ENCODE assay signal across 8 cellular contexts in the genomic region with DNA sequence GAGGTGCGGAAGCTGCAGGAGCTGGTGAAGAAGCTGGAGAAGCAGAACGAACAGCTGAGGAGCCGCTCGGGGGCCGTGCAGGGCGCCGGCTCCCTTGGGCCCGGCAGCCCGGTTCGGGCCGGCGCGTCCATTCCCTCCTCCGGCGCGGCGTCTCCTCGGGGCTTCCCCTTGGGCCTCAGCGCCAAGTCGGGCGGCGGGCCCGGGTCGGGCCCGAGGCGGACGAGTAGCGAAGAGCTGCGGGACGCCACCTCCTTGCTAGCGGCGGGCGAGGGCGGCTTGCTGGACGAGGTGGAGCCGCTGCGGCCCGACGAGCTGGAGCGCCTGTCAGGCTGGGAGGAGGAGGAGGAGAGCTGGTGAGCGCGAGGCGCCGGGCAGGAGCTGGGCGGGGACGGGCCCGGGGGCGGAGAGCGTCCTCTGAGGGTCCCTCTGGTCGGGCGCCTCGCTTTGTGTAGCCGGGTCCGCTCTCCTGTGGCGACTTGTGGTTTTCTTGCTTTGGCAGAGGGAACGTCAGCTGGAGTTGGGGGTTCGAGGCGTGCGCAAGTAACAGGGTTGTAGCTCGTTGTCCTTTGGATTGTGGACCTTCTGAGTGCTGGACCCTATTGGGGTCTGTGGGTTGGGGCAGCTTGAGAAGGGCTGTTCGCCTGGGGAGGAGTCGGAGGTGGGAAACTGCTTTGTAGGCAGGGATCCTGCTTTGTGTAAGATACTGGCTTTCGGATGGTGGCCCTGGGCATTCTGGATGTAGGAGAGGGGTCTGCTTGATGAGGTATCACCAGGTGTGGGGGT. TPM values are rescaled to one million over a fixed set of nuclear protein-coding genes. Genes with fewer than 3 reads are reported as not detected.
A peak's percentile ranks its signal among the peaks of the same experiment; 100 is the strongest.
DNase-seq lines count a peak whose midpoint lies in the region; ATAC-seq, FAIRE-seq and TF ChIP-seq lines count a peak whose summit lies in the region.

No MANE protein-coding gene starts in this region.

- H3K4me3 ChIP-seq in Caco-2 (ENCODE audit: low read depth, low read length) (peak overlapping the region; percentile 71), HL-60 (replicated peaks; ENCODE audit: insufficient read depth, low read length) (peak overlapping the region; percentile 84), brain microvascular endothelial cell (ENCODE audit: low read depth, low read length) (peak overlapping the region; percentile 93), small intestine (ENCODE audit: low read depth in 1 of 2, low read length in 2 of 2) (peak overlapping the region; percentile 87 to 93)

- intact Hi-C loops in Caco-2 (cut with micrococcal nuclease; ENCODE audit: unreplicated experiment) = loop anchor here (1.0 to 2.0 kb wide), 3 partner anchors 13 to 73 kb away; a partner anchor contains a TSS

- CTCF ChIA-PET in Caco-2 (lab: Charles Lee) = interaction anchor here (0.6 to 1.3 kb wide), 3 partner anchors 13 to 214 kb away, joined by 3 to 5 read pairs (median 4); no protein-coding TSS in a partner anchor

- peak overlapping the region; percentile 99 for H3K4me3 Mint-ChIP-seq in Caco-2 (ENCODE audit: unreplicated experiment)
- peak overlapping the region; percentile 98 for H3K4me3 Mint-ChIP-seq in T-helper 2 cell treated with Interferon-gamma antibody and Interleukin-4, amounts not matched to agents 5 μg/mL and 100 μg/mL, for 36 hours

- H3K27me3 ChIP-seq in Caco-2 (replicated peaks; ENCODE audit: control insufficient read depth, insufficient read depth, low read length) (no peaks in the 10 kb centered on the region), HL-60 (ENCODE audit: insufficient read depth, poor library complexity, severe bottlenecking) (no peaks in the 10 kb centered on the region), brain microvascular endothelial cell (replicated peaks) (no peaks in the 10 kb centered on the region), small intestine (ENCODE audit: control insufficient read depth in 2 of 2, insufficient read depth in 2 of 2, low read length in 2 of 2) (no peaks in the 10 kb centered on the region)

- in situ Hi-C loops in brain microvascular endothelial cell (cut with HindIII; ENCODE audit: low pct_ligation_motif_present, low sequenced_read_pairs) = no loop called here

- DNase-seq in Caco-2 (peak; percentile 53 to 59), HL-60 (ENCODE audit: low read depth in 1 of 2, low spot score in 1 of 2) (peak in 1 of 2 experiments; percentile 45), brain microvascular endothelial cell (no peak), iPS-NIHi7 (ENCODE audit: extremely low spot score) (peak; percentile 52), small intestine (peak; percentile 43), DMS153 treated with DMSO at 0.1 percent for 48 hours (lab: John Stamatoyannopoulos, UW; ENCODE audit: unreplicated experiment) (no peak)
- peak; percentile 47 for DNase-seq in T-helper 2 cell treated with Interferon-gamma antibody and Interleukin-4, amounts not matched to agents 5 μg/mL and 100 μg/mL, for 36 hours (ENCODE audit: low spot score)

- H3K27ac ChIP-seq in HL-60 (replicated peaks) (peak overlapping the region; percentile 91), brain microvascular endothelial cell (peak overlapping the region; percentile 83), small intestine (ENCODE audit: low read depth in 1 of 2, low read length in 1 of 2) (peak overlapping the region; percentile 96 to 99)

- H3K27me3 Mint-ChIP-seq in Caco-2 (ENCODE audit: insufficient read depth, unreplicated experiment) = no peaks in the 10 kb centered on the region
- no peaks in the 10 kb centered on the region for H3K27me3 Mint-ChIP-seq in T-helper 2 cell treated with Interferon-gamma antibody and Interleukin-4, amounts not matched to agents 5 μg/mL and 100 μg/mL, for 36 hours (ENCODE audit: low read depth)

- H3K27ac Mint-ChIP-seq in Caco-2 (ENCODE audit: unreplicated experiment) = peak overlapping the region; percentile 95
- H3K27ac Mint-ChIP-seq in T-helper 2 cell treated with Interferon-gamma antibody and Interleukin-4, amounts not matched to agents 5 μg/mL and 100 μg/mL, for 36 hours = peak overlapping the region; percentile 96

- H3K9me3 ChIP-seq in Caco-2 = no peaks in the 10 kb centered on the region
- H3K9me3 ChIP-seq in small intestine (ENCODE audit: control insufficient read depth, low read depth) = no peaks in the 10 kb centered on the region

- peak; percentile 19 for ATAC-seq in GM21360 (IDR thresholded peaks at IDR 0.05; ENCODE audit: unreplicated experiment)

- H3K36me3 ChIP-seq in Caco-2 (ENCODE audit: control insufficient read depth, insufficient read depth, low read length) = no peaks in the 10 kb centered on the region
- H3K36me3 ChIP-seq in brain microvascular endothelial cell (replicated peaks) = no peaks in the 10 kb centered on the region
- H3K36me3 ChIP-seq in small intestine (ENCODE audit: control insufficient read depth in 2 of 2, insufficient read depth in 2 of 2, low read length in 2 of 2) = no peaks in the 10 kb centered on the region

- no peak for TF ChIP-seq CTCF in Caco-2 (IDR thresholded peaks at IDR 0.05; ENCODE audit: insufficient read depth in 1 of 2, low read depth in 1 of 2, low read length in 1 of 2, severe bottlenecking in 1 of 2, unreplicated experiment in 1 of 2)
- no peak for TF ChIP-seq CTCF in HL-60 (IDR thresholded peaks at IDR 0.05; ENCODE audit: insufficient read depth, low read length)
- no peak for TF ChIP-seq CTCF in brain microvascular endothelial cell (IDR thresholded peaks at IDR 0.05; ENCODE audit: low read depth, low read length, missing control alignments)

- no TSS peak for BruUV-seq in Caco-2 (replicated peaks; lab: Mats Ljungman, UMichigan)

- POLR2A ChIA-PET in Caco-2 (lab: Charles Lee) = interaction anchor here (0.5 to 0.7 kb wide), 7 partner anchors 28 to 783 kb away, joined by 3 to 12 read pairs (median 6); no protein-coding TSS in a partner anchor

- WGBS in small intestine, 3 donors = 0 to 1% (median 1%) methylated on average over 46 to 63 of the region's 63 CpGs

- no peak for FAIRE-seq in small intestine (lab: Jason Lieb, UNC)

- peaks cover 27% of the 10 kb centered on the region for H3K4me1 Mint-ChIP-seq in Caco-2 (ENCODE audit: low read depth, unreplicated experiment)
- H3K4me1 Mint-ChIP-seq in T-helper 2 cell treated with Interferon-gamma antibody and Interleukin-4, amounts not matched to agents 5 μg/mL and 100 μg/mL, for 36 hours (ENCODE audit: low read depth) = peaks cover 46% of the 10 kb centered on the region

- H3K36me3 Mint-ChIP-seq in Caco-2 (ENCODE audit: insufficient read depth, unreplicated experiment) = peaks cover 12% of the 10 kb centered on the region
- peaks cover 4% of the 10 kb centered on the region for H3K36me3 Mint-ChIP-seq in T-helper 2 cell treated with Interferon-gamma antibody and Interleukin-4, amounts not matched to agents 5 μg/mL and 100 μg/mL, for 36 hours (ENCODE audit: low read depth)

- H3K4me1 ChIP-seq in Caco-2 (peaks cover 34% of the 10 kb centered on the region), small intestine (ENCODE audit: control insufficient read depth in 2 of 2, insufficient read depth in 1 of 2, low read depth in 1 of 2, low read length in 1 of 2) (peaks cover 4 to 10% of the 10 kb centered on the region in 2 donors)

- H3K9me3 Mint-ChIP-seq in Caco-2 (ENCODE audit: unreplicated experiment) = no peaks in the 10 kb centered on the region
- no peaks in the 10 kb centered on the region for H3K9me3 Mint-ChIP-seq in T-helper 2 cell treated with Interferon-gamma antibody and Interleukin-4, amounts not matched to agents 5 μg/mL and 100 μg/mL, for 36 hours

RNA-seq across cellular contexts. Expression of a gene that starts 0.6 kb away (rescaled TPM):
- 44.8 and 46.6 TPM in 2 replicates for total RNA-seq in Caco-2 (2022)
- 10 to 100 TPM; 21.1 to 22.1 (median 21.2) TPM for polyA plus RNA-seq in small intestine

Comparison
In these comparisons a context has a peak if more than half of its experiments do, and no peak if none do; other contexts are left out.
1. DNase-seq: peak in Caco-2 (2 of 2), T-helper 2 cell treated with Interferon-gamma antibody and Interleukin-4, amounts not matched to agents 5 μg/mL and 100 μg/mL, for 36 hours (single experiment), iPS-NIHi7 (single experiment) and small intestine (single experiment); none in brain microvascular endothelial cell (single experiment) and DMS153 treated with DMSO at 0.1 percent for 48 hours (single experiment).
2. Peak in every context shown above with its lines, with median percentiles within 50 percentile points of each other: H3K4me3 ChIP-seq and H3K27ac ChIP-seq.